ENCODE assay signal across 8 cellular contexts in genomic region chr2:15561574-15562344, GRCh38. TPM values are rescaled to one million over a fixed set of nuclear protein-coding genes. Genes with fewer than 3 reads are reported as not detected.
DNase-seq lines count a peak whose midpoint lies in the region; ATAC-seq and TF ChIP-seq lines count a peak whose summit lies in the region.

No MANE protein-coding gene starts in this region.

- H3K36me3 ChIP-seq in BLaER1 treated with 17β-estradiol and CSF1 and Interleukin-3, amounts not matched to agents 10 nM and 100 nM, result peaks cover 0 to 6% (median 0%) of the 10 kb centered on the region in 11 experiments; a peak in 3 of 22 replicates
- H3K36me3 ChIP-seq in PC-9 (ENCODE audit: low read depth) (no peaks in the 10 kb centered on the region), rectal smooth muscle tissue (ENCODE audit: control insufficient read depth, insufficient read depth, low read length) (no peaks in the 10 kb centered on the region)

- no peaks in the 10 kb centered on the region for H3K9me2 ChIP-seq in PC-9 (ENCODE audit: insufficient read depth)

- peak overlapping the region; percentile 73 to 89 (median 83); a peak in 19 of 22 replicates for H3K9ac ChIP-seq in BLaER1 treated with 17β-estradiol and CSF1 and Interleukin-3, amounts not matched to agents 10 nM and 100 nM
- no peak overlapping the region for H3K9ac ChIP-seq in rectal smooth muscle tissue (ENCODE audit: low read length)

- WGBS in right cardiac atrium, result 4% methylated on average over 13 of the region's 13 CpGs

- H3K27me3 ChIP-seq in BLaER1 treated with 17β-estradiol and CSF1 and Interleukin-3, amounts not matched to agents 10 nM and 100 nM, result no peaks in the 10 kb centered on the region
- H3K27me3 ChIP-seq in PC-9 (ENCODE audit: insufficient read depth, low read depth) (no peaks in the 10 kb centered on the region), right cardiac atrium (ENCODE audit: control insufficient read depth, insufficient read depth) (no peaks in the 10 kb centered on the region), rectal smooth muscle tissue (ENCODE audit: control insufficient read depth, insufficient read depth, low read length) (no peaks in the 10 kb centered on the region)

- ATAC-seq in GM19035 (IDR thresholded peaks at IDR 0.05; ENCODE audit: unreplicated experiment) (peak; percentile 23), HG03342 (IDR thresholded peaks at IDR 0.05; ENCODE audit: unreplicated experiment) (peak; percentile 28), right cardiac atrium (peak; percentile 62 to 67)

- H4K20me1 ChIP-seq in BLaER1 treated with 17β-estradiol and CSF1 and Interleukin-3, amounts not matched to agents 10 nM and 100 nM, result peaks cover 0 to 18% (median 0%) of the 10 kb centered on the region in 11 experiments; a peak in 5 of 22 replicates
- peaks cover 9% of the 10 kb centered on the region; the same call in 1 of the 2 replicates for H4K20me1 ChIP-seq in PC-9 (ENCODE audit: insufficient read depth)

- POLR2A ChIA-PET in PC-9 (lab: Charles Lee; ENCODE audit: unreplicated experiment), result no interaction called here

- DNase-seq in PC-9 (no peak), amniotic epithelial cell (ENCODE audit: low read depth) (peak; percentile 85), right cardiac atrium (peak in 1 of 3 donors; percentile 50), NCI-H2081 (lab: John Stamatoyannopoulos, UW) (no peak)

- H3K4me2 ChIP-seq in BLaER1 treated with 17β-estradiol and CSF1 and Interleukin-3, amounts not matched to agents 10 nM and 100 nM, result peak overlapping the region; percentile 39 to 90 (median 63)
- H3K4me2 ChIP-seq in PC-9, result peak overlapping the region; percentile 100

- no TSS peak for BruUV-seq in PC-9 (replicated peaks; lab: Mats Ljungman, UMichigan)

- CTCF ChIA-PET in PC-9 (lab: Charles Lee), result no interaction called here

- no peak for TF ChIP-seq CTCF in PC-9 (conservative IDR thresholded peaks at IDR 0.05)

- H2AFZ ChIP-seq in PC-9, result peak overlapping the region; percentile 100

- peak overlapping the region; percentile 32 to 76 (median 66); a peak in 19 of 22 replicates for H3K27ac ChIP-seq in BLaER1 treated with 17β-estradiol and CSF1 and Interleukin-3, amounts not matched to agents 10 nM and 100 nM
- H3K27ac ChIP-seq in PC-9 (no peak overlapping the region), right cardiac atrium (ENCODE audit: low read length) (peak overlapping the region; percentile 20), rectal smooth muscle tissue (ENCODE audit: low read depth, low read length) (peak overlapping the region; percentile 76)

- intact Hi-C loops in PC-9 (cut with micrococcal nuclease; ENCODE audit: unreplicated experiment) (no loop called here), right cardiac atrium (cut with DNase I) (no loop called here)

- no peaks in the 10 kb centered on the region for H3F3A ChIP-seq in PC-9 (ENCODE audit: insufficient read depth, low read depth)

- H3K79me2 ChIP-seq in PC-9 (ENCODE audit: low read depth), result peaks cover 34% of the 10 kb centered on the region

- H3K9me3 ChIP-seq in BLaER1 treated with 17β-estradiol and CSF1 and Interleukin-3, amounts not matched to agents 10 nM and 100 nM (replicated peaks in 1 of 11), result no peaks in the 10 kb centered on the region
- H3K9me3 ChIP-seq in PC-9 (ENCODE audit: insufficient read depth, low read depth) (no peaks in the 10 kb centered on the region), right cardiac atrium (ENCODE audit: control insufficient read depth, low read length) (no peaks in the 10 kb centered on the region)

- H3K4me1 ChIP-seq in BLaER1 treated with 17β-estradiol and CSF1 and Interleukin-3, amounts not matched to agents 10 nM and 100 nM, result peaks cover 10 to 19% (median 16%) of the 10 kb centered on the region in 10 experiments
- peaks cover 10% of the 10 kb centered on the region for H3K4me1 ChIP-seq in PC-9 (replicated peaks; ENCODE audit: insufficient read depth)
- peaks cover 2% of the 10 kb centered on the region for H3K4me1 ChIP-seq in right cardiac atrium (ENCODE audit: control insufficient read depth, insufficient read depth, low read length)
- H3K4me1 ChIP-seq in rectal smooth muscle tissue (ENCODE audit: control insufficient read depth, insufficient read depth, low read length), result peaks cover 6% of the 10 kb centered on the region

- peak overlapping the region; percentile 71 to 90 (median 84) for H3K4me3 ChIP-seq in BLaER1 treated with 17β-estradiol and CSF1 and Interleukin-3, amounts not matched to agents 10 nM and 100 nM
- H3K4me3 ChIP-seq in PC-9 (peak overlapping the region; percentile 75), right cardiac atrium (ENCODE audit: low read length) (peak overlapping the region; percentile 56), rectal smooth muscle tissue (ENCODE audit: low read length) (peak overlapping the region; percentile 99)

RNA-seq across cellular contexts. Expression of gene NBAS, which starts 0.6 kb away (rescaled TPM):
- total RNA-seq in PC-9 (2021) (28.8 and 28.9 TPM in 2 replicates), right cardiac atrium (10 to 100 TPM; 50.0 to 59.4 (median 53.4) TPM)
- polyA plus RNA-seq in right cardiac atrium, result 22.4 TPM

RNA-seq across cellular contexts. Expression of gene DDX1, which starts 29.9 kb away (rescaled TPM):
- total RNA-seq in PC-9 (2021), result 54.2 and 70.7 TPM in 2 replicates
- total RNA-seq in right cardiac atrium, result 100 to 1,000 TPM; 109 to 136 (median 113) TPM
- polyA plus RNA-seq in right cardiac atrium, result 117 TPM
